Comparison of ENCODE assay signal across 15 cellular contexts in the genomic region with DNA sequence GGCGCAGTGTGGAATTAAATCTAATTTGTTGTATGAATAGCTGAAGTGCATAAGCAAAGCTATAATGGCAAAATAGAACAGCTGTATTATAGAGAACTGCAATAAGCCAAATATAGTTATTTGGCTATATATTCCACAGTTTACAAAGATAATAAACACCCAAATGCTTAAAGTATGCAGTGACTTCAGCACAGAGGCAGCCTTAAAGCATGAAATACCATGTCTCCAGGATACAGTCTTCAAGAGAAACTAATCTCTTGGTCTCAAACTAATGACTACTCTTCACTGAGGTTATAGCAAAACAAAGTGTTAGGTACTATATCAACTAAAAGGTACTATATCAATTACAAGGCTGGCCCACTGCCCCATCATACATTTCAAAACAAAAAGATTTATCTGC. TPM values are rescaled to one million over a fixed set of nuclear protein-coding genes. Genes with fewer than 3 reads are reported as not detected.
DNase-seq lines count a peak whose midpoint lies in the region; ATAC-seq and TF ChIP-seq lines count a peak whose summit lies in the region.
"Had no signal": no experiment of that assay in that cellular context is flagged by ENCODE, and none has a peak within 500 bp of the region (broad histone marks: within the 10 kb centered on the region; RNA-seq: fewer than 3 reads in every experiment).

No MANE protein-coding gene starts in this region.

- H3K4me1 ChIP-seq in GM23248 (ENCODE audit: insufficient read depth): peaks cover 34% of the 10 kb centered on the region
- peaks cover 3 to 23% of the 10 kb centered on the region in 2 donors for H3K4me1 ChIP-seq in ascending aorta
- peaks cover 18 to 51% (median 22%) of the 10 kb centered on the region in 3 donors for H3K4me1 ChIP-seq in gastroesophageal sphincter
- H3K4me1 ChIP-seq in gastrocnemius medialis: peaks cover 42 to 85% of the 10 kb centered on the region in 2 donors
- H3K4me1 ChIP-seq in upper lobe of right lung: peaks cover 20% of the 10 kb centered on the region
- H3K4me1 ChIP-seq in colonic mucosa: no peaks in the 10 kb centered on the region

- peak overlapping the region; percentile 67 for H3K4me2 ChIP-seq in GM23248 (ENCODE audit: unreplicated experiment)

- H2AFZ ChIP-seq in GM23248: no peak overlapping the region

- peaks cover 30% of the 10 kb centered on the region for H3F3A ChIP-seq in GM23248 (ENCODE audit: insufficient read depth)

- TF ChIP-seq POLR2A in gastroesophageal sphincter (IDR thresholded peaks at IDR 0.05) (no peak), gastrocnemius medialis (IDR thresholded peaks at IDR 0.05) (no peak)

- H3K9me2 ChIP-seq in GM23248 (ENCODE audit: insufficient read depth): no peaks in the 10 kb centered on the region

- DNase-seq in GM23248 (peak; percentile 69), ascending aorta (ENCODE audit: low spot score in 2 of 2) (no peak), gastrocnemius medialis (no peak), upper lobe of right lung (no peak), colonic mucosa (no peak), D341Med (ENCODE audit: low spot score) (no peak)
- DNase-seq: activated CD4-positive, CD25-positive, alpha-beta regulatory T cell treated with anti-CD3 and anti-CD28 coated beads, Interleukin-2, amount 50 U/mL, for 72 hours; cerebellar nuclear complex; DMS53; NCI-H146; NCI-H345; SHP77 had no signal

- TF ChIP-seq CTCF in ascending aorta (IDR thresholded peaks at IDR 0.05): no peak
- TF ChIP-seq CTCF in gastroesophageal sphincter (IDR thresholded peaks at IDR 0.05): no peak
- no peak for TF ChIP-seq CTCF in gastrocnemius medialis (IDR thresholded peaks at IDR 0.05 in 4 of 5, conservative IDR thresholded peaks at IDR 0.05 in 1 of 5)
- no peak for TF ChIP-seq CTCF in upper lobe of right lung (IDR thresholded peaks at IDR 0.05)
- TF ChIP-seq CTCF in colonic mucosa (IDR thresholded peaks at IDR 0.05): no peak

- ATAC-seq in gastroesophageal sphincter: no peak
- peak in 1 of 2 donors; percentile 32 for ATAC-seq in gastrocnemius medialis
- ATAC-seq in HG03280 (IDR thresholded peaks at IDR 0.05; ENCODE audit: unreplicated experiment): no peak
- ATAC-seq in upper lobe of right lung: no peak

- peak overlapping the region; percentile 40 for H3K9ac ChIP-seq in GM23248
- H3K9ac ChIP-seq in colonic mucosa (ENCODE audit: low read depth in 2 of 2, low read length in 2 of 2): no peak overlapping the region

- H3K27ac ChIP-seq in GM23248 (peak overlapping the region; percentile 75), ascending aorta (peak overlapping the region; percentile 29 to 62), gastroesophageal sphincter (peak overlapping the region; percentile 39 to 67 (median 52)), gastrocnemius medialis (peak overlapping the region; percentile 74 to 93 (median 88)), upper lobe of right lung (no peak overlapping the region), colonic mucosa (no peak overlapping the region)
- H3K27ac ChIP-seq: C4-2B had no signal

- 97 to 100% methylated on average over 1 of the region's 1 CpG for WGBS in GM23248 (ENCODE audit: low coverage in 1 of 2, low lambda C conversion rate in 2 of 2, missing lambda C conversion rate in 2 of 2), 2 experiments
- WGBS in gastroesophageal sphincter (ENCODE audit: low coverage in 1 of 2), 2 donors: 57 to 62% methylated on average over 1 of the region's 1 CpG

- H3K27me3 ChIP-seq in GM23248 (replicated peaks; ENCODE audit: insufficient read depth) (no peaks in the 10 kb centered on the region), ascending aorta (no peaks in the 10 kb centered on the region), gastroesophageal sphincter (no peaks in the 10 kb centered on the region), gastrocnemius medialis (no peaks in the 10 kb centered on the region), upper lobe of right lung (no peaks in the 10 kb centered on the region), colonic mucosa (no peaks in the 10 kb centered on the region)

- H3K36me3 ChIP-seq in GM23248 (ENCODE audit: low read depth): peaks cover 9% of the 10 kb centered on the region
- peaks cover 0 to 11% of the 10 kb centered on the region in 2 donors for H3K36me3 ChIP-seq in ascending aorta
- peaks cover 0 to 11% of the 10 kb centered on the region in 2 donors for H3K36me3 ChIP-seq in gastroesophageal sphincter
- H3K36me3 ChIP-seq in gastrocnemius medialis: peaks cover 0 to 8% of the 10 kb centered on the region in 2 donors
- peaks cover 12% of the 10 kb centered on the region for H3K36me3 ChIP-seq in upper lobe of right lung
- H3K36me3 ChIP-seq in colonic mucosa: no peaks in the 10 kb centered on the region

- H3K9me3 ChIP-seq in GM23248 (ENCODE audit: low read depth) (no peaks in the 10 kb centered on the region), ascending aorta (no peaks in the 10 kb centered on the region), gastroesophageal sphincter (no peaks in the 10 kb centered on the region), gastrocnemius medialis (no peaks in the 10 kb centered on the region), upper lobe of right lung (no peaks in the 10 kb centered on the region), colonic mucosa (no peaks in the 10 kb centered on the region)

- no peaks in the 10 kb centered on the region for H4K20me1 ChIP-seq in GM23248 (ENCODE audit: insufficient read depth)

- H3K4me3 ChIP-seq in GM23248: peak overlapping the region; percentile 50
- peak overlapping the region in 1 of 2 donors; percentile 16 for H3K4me3 ChIP-seq in ascending aorta
- peak overlapping the region in 1 of 2 donors; percentile 6 for H3K4me3 ChIP-seq in gastroesophageal sphincter
- H3K4me3 ChIP-seq in gastrocnemius medialis: peak overlapping the region; percentile 35 to 48 (median 44)
- H3K4me3 ChIP-seq in upper lobe of right lung: no peak overlapping the region
- H3K4me3 ChIP-seq in colonic mucosa: no peak overlapping the region

- in situ Hi-C loops in GM23248 (cut with MboI): no loop called here
- in situ Hi-C loops in gastrocnemius medialis (cut with MboI; ENCODE audit: low sequenced_read_pairs in 4 of 4): no loop called here

- TF ChIP-seq EP300 in gastroesophageal sphincter (IDR thresholded peaks at IDR 0.05): no peak

- H3K79me2 ChIP-seq in GM23248 (ENCODE audit: insufficient read depth): peaks cover 86% of the 10 kb centered on the region

- intact Hi-C loops in ascending aorta (cut with DNase I) (no loop called here), gastrocnemius medialis (cut with DNase I; ENCODE audit: low total_unique reads) (loop anchor here (5.0 kb wide), 1 partner anchor 33 kb away; no protein-coding TSS in a partner anchor), upper lobe of right lung (cut with DNase I) (no loop called here), colonic mucosa (cut with DNase I) (no loop called here)

RNA-seq across cellular contexts. Expression of a gene that starts 48.0 kb away (rescaled TPM):
- 69.0 and 99.7 TPM in 2 replicates for total RNA-seq in GM23248 (2014; rRNA removed; shearing (Covaris generic))
- polyA plus RNA-seq in GM23248 (2016; fragmentation: Nextera tagmentation; extraction: Ambion mirVana): 52.6 and 58.2 TPM in 2 replicates
- 25.9 TPM for total RNA-seq in ascending aorta
- 10 to 100 TPM; 63.4 to 71.9 (median 71.1) TPM for total RNA-seq in gastroesophageal sphincter
- 10 to 100 TPM; 33.5 to 53.2 (median 35.3) TPM for total RNA-seq in gastrocnemius medialis
- total RNA-seq in upper lobe of right lung: 92.7 TPM
- total RNA-seq in colonic mucosa: 10 to 100 TPM; 59.6 to 89.5 TPM

Comparison
In these comparisons a context has a peak if more than half of its experiments do, and no peak if none do; other contexts are left out.
1. H3K27ac ChIP-seq: peak in GM23248 (single experiment), ascending aorta (2 of 2), gastroesophageal sphincter (4 of 4) and gastrocnemius medialis (4 of 4); none in upper lobe of right lung (single experiment) and colonic mucosa (single experiment).
2. H3K4me3 ChIP-seq: peak in GM23248 (single experiment) and gastrocnemius medialis (4 of 4); none in upper lobe of right lung (single experiment) and colonic mucosa (single experiment).